Comparison of ENCODE assay signal across 24 cellular contexts in the genomic region with DNA sequence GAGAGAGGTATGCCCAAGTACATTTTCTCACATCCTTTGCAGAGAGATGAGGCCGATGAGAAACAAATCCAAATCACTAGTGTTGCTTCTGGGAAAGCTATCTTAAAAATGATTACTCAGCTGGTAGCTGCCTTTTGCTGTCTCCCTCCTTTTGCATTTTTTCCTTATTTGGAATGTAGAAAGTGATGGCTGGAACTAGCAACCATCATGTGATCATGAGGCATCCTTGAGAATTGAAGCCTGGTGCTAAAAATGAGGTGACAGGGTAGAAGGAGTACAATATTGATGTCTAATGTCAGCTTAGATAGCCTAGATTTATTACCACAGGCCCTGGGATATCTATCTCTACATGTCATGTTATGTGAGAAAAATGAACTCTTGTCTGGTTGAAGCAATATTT.
"Had no signal": no experiment of that assay in that cellular context is flagged by ENCODE, and none has a peak within 500 bp of the region (broad histone marks: within the 10 kb centered on the region; RNA-seq: fewer than 3 reads in every experiment).

No MANE protein-coding gene starts in this region.

- H3K4me1 Mint-ChIP-seq: naive thymus-derived CD4-positive, alpha-beta T cell had no signal

- FAIRE-seq: colon, endothelial cell of umbilical vein, frontal cortex, islet of Langerhans, keratinocyte had no signal

- H3K36me3 Mint-ChIP-seq: memory B cell; naive thymus-derived CD4-positive, alpha-beta T cell had no signal

- H3K9me3 Mint-ChIP-seq: memory B cell had no signal

- H3K9me3 ChIP-seq: left lung had no signal

- DNase-seq: dermis blood vessel endothelial cell; dorsolateral prefrontal cortex; effector CD4-positive, alpha-beta T cell; effector memory CD4-positive, alpha-beta T cell; foreskin keratinocyte; heart left ventricle; hippocampal formation; left cardiac atrium; left lung; left ventricle myocardium superior; mammary epithelial cell; mesendoderm; midbrain; naive thymus-derived CD4-positive, alpha-beta T cell had no signal

- H3K4me3 Mint-ChIP-seq: memory B cell; naive thymus-derived CD4-positive, alpha-beta T cell had no signal

- H3K27me3 Mint-ChIP-seq: memory B cell; naive thymus-derived CD4-positive, alpha-beta T cell had no signal

- H3K27ac ChIP-seq: coronary artery, dorsolateral prefrontal cortex, esophagus muscularis mucosa, foreskin keratinocyte, gastroesophageal sphincter, heart left ventricle, left lung had no signal

- H3K27me3 ChIP-seq: dorsolateral prefrontal cortex, esophagus muscularis mucosa, foreskin keratinocyte, gastroesophageal sphincter, heart left ventricle, left lung had no signal

- H3K4me1 ChIP-seq: esophagus muscularis mucosa, foreskin keratinocyte, gastroesophageal sphincter, heart left ventricle, left lung had no signal

- H3K27ac Mint-ChIP-seq: memory B cell; naive thymus-derived CD4-positive, alpha-beta T cell had no signal

- H3K36me3 ChIP-seq: esophagus muscularis mucosa, gastroesophageal sphincter, heart left ventricle, left lung had no signal

- ATAC-seq: foreskin keratinocyte; gastroesophageal sphincter; heart left ventricle; left cardiac atrium; left lung; left ventricle myocardium superior; naive thymus-derived CD4-positive, alpha-beta T cell had no signal

- H3K4me3 ChIP-seq: coronary artery, dorsolateral prefrontal cortex, esophagus muscularis mucosa, gastroesophageal sphincter, heart left ventricle, left lung, lung had no signal
